In the genomic region with DNA sequence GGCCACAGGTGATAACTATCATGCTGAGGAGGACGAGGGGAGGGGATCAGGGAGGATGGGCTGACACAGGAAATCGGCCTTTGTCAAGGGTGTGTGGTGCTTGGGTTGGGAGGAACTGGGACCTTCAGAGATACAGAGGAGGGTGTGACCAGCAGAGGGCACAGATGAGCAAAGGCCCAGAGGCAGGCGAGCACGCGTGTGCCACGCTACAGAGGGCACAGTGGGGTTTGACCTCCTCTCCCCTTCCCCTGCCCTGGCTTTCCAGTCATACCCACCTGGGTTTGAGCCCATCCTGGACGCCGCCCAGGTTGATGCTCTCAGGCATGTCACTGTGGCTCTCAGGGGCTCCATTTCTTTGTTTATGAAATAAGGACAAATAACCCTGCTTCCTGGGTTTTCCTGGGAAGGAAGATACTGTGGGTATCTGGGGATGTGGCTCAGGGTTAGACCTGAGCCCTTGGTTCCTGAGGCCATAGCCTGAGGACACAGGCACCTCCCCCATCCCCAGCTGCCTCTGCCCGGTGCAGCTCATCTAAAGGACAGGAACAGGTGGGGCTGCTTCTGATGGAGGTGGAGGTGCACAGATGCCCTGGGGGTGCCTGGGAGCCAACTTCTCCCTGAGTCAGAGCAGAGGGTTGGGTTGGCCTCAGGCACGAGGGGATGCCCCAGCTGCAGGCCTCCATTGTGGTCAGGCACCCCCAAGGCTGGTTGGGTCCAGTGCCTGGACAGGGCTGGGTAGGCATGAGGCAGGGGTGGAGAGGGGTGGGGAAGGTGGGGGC, we compare ENCODE assay signal across 1 cellular context.
TF ChIP-seq lines count a peak whose summit lies in the region.

No MANE protein-coding gene starts in this region.

TF ChIP-seq in H1, 55 proteins besides CTCF, POLR2A, EP300 and RAD21 (continued from another document):
- no peak for TF ChIP-seq YY1 (IDR thresholded peaks at IDR 0.05; ENCODE audit: low read depth, low read length)
- peak; percentile 40; the same call in 1 of the 2 replicates for TF ChIP-seq GABPA (IDR thresholded peaks at IDR 0.05; ENCODE audit: borderline replicate concordance, insufficient read depth, low read length)
- TF ChIP-seq, protein P1, sequence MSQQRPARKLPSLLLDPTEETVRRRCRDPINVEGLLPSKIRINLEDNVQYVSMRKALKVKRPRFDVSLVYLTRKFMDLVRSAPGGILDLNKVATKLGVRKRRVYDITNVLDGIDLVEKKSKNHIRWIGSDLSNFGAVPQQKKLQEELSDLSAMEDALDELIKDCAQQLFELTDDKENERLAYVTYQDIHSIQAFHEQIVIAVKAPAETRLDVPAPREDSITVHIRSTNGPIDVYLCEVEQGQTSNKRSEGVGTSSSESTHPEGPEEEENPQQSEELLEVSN (IDR thresholded peaks at IDR 0.05) = peak; percentile 44; the same call in 1 of the 2 replicates
- no peak for TF ChIP-seq NANOG (IDR thresholded peaks at IDR 0.05; ENCODE audit: insufficient read depth, low read depth, low read length, poor library complexity, severe bottlenecking)
- no peak for TF ChIP-seq SRF (IDR thresholded peaks at IDR 0.05; ENCODE audit: low read depth, low read length)
- TF ChIP-seq RXRA (IDR thresholded peaks at IDR 0.05; ENCODE audit: insufficient read depth, low read depth, low read length) = no peak
- no peak for TF ChIP-seq SAP30 (IDR thresholded peaks at IDR 0.05; ENCODE audit: insufficient read depth, insufficient replicate concordance, low read length)
- TF ChIP-seq POU5F1 (IDR thresholded peaks at IDR 0.05; ENCODE audit: low read depth, low read length) = no peak
- no peak for TF ChIP-seq KDM5A (IDR thresholded peaks at IDR 0.05; ENCODE audit: low read length)
- TF ChIP-seq, protein P2, sequence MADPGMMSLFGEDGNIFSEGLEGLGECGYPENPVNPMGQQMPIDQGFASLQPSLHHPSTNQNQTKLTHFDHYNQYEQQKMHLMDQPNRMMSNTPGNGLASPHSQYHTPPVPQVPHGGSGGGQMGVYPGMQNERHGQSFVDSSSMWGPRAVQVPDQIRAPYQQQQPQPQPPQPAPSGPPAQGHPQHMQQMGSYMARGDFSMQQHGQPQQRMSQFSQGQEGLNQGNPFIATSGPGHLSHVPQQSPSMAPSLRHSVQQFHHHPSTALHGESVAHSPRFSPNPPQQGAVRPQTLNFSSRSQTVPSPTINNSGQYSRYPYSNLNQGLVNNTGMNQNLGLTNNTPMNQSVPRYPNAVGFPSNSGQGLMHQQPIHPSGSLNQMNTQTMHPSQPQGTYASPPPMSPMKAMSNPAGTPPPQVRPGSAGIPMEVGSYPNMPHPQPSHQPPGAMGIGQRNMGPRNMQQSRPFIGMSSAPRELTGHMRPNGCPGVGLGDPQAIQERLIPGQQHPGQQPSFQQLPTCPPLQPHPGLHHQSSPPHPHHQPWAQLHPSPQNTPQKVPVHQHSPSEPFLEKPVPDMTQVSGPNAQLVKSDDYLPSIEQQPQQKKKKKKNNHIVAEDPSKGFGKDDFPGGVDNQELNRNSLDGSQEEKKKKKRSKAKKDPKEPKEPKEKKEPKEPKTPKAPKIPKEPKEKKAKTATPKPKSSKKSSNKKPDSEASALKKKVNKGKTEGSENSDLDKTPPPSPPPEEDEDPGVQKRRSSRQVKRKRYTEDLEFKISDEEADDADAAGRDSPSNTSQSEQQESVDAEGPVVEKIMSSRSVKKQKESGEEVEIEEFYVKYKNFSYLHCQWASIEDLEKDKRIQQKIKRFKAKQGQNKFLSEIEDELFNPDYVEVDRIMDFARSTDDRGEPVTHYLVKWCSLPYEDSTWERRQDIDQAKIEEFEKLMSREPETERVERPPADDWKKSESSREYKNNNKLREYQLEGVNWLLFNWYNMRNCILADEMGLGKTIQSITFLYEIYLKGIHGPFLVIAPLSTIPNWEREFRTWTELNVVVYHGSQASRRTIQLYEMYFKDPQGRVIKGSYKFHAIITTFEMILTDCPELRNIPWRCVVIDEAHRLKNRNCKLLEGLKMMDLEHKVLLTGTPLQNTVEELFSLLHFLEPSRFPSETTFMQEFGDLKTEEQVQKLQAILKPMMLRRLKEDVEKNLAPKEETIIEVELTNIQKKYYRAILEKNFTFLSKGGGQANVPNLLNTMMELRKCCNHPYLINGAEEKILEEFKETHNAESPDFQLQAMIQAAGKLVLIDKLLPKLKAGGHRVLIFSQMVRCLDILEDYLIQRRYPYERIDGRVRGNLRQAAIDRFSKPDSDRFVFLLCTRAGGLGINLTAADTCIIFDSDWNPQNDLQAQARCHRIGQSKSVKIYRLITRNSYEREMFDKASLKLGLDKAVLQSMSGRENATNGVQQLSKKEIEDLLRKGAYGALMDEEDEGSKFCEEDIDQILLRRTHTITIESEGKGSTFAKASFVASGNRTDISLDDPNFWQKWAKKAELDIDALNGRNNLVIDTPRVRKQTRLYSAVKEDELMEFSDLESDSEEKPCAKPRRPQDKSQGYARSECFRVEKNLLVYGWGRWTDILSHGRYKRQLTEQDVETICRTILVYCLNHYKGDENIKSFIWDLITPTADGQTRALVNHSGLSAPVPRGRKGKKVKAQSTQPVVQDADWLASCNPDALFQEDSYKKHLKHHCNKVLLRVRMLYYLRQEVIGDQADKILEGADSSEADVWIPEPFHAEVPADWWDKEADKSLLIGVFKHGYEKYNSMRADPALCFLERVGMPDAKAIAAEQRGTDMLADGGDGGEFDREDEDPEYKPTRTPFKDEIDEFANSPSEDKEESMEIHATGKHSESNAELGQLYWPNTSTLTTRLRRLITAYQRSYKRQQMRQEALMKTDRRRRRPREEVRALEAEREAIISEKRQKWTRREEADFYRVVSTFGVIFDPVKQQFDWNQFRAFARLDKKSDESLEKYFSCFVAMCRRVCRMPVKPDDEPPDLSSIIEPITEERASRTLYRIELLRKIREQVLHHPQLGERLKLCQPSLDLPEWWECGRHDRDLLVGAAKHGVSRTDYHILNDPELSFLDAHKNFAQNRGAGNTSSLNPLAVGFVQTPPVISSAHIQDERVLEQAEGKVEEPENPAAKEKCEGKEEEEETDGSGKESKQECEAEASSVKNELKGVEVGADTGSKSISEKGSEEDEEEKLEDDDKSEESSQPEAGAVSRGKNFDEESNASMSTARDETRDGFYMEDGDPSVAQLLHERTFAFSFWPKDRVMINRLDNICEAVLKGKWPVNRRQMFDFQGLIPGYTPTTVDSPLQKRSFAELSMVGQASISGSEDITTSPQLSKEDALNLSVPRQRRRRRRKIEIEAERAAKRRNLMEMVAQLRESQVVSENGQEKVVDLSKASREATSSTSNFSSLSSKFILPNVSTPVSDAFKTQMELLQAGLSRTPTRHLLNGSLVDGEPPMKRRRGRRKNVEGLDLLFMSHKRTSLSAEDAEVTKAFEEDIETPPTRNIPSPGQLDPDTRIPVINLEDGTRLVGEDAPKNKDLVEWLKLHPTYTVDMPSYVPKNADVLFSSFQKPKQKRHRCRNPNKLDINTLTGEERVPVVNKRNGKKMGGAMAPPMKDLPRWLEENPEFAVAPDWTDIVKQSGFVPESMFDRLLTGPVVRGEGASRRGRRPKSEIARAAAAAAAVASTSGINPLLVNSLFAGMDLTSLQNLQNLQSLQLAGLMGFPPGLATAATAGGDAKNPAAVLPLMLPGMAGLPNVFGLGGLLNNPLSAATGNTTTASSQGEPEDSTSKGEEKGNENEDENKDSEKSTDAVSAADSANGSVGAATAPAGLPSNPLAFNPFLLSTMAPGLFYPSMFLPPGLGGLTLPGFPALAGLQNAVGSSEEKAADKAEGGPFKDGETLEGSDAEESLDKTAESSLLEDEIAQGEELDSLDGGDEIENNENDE (IDR thresholded peaks at IDR 0.05; ENCODE audit: insufficient replicate concordance, low read length) = no peak
- TF ChIP-seq BACH1 (IDR thresholded peaks at IDR 0.05; ENCODE audit: low read length) = peak; percentile 43; the same call in 1 of the 2 replicates
